In genomic region chr4:80171251-80171650, GRCh38 we compare ENCODE assay signal across 14 cellular contexts. TPM values are rescaled to one million over a fixed set of nuclear protein-coding genes. Genes with fewer than 3 reads are reported as not detected.
DNase-seq lines count a peak whose midpoint lies in the region; ATAC-seq and TF ChIP-seq lines count a peak whose summit lies in the region.
"Had no signal": no experiment of that assay in that cellular context is flagged by ENCODE, and none has a peak within 500 bp of the region (broad histone marks: within the 10 kb centered on the region; RNA-seq: fewer than 3 reads in every experiment).

No MANE protein-coding gene starts in this region.

- H3K9me3 Mint-ChIP-seq in activated CD8-positive, alpha-beta T cell treated with anti-CD3 and anti-CD28 coated beads, Interleukin-2, amount 10 ng/mL, durations not matched to agents 7 days and 5 days (ENCODE audit: insufficient read depth) = peaks cover 4% of the 10 kb centered on the region
- H3K9me3 Mint-ChIP-seq in type B pancreatic cell = no peaks in the 10 kb centered on the region
- H3K9me3 Mint-ChIP-seq: neural crest cell had no signal

- TF ChIP-seq CTCF in type B pancreatic cell (conservative IDR thresholded peaks at IDR 0.05) = no peak

- POLR2A ChIA-PET in activated CD8-positive, alpha-beta T cell treated with anti-CD3 and anti-CD28 coated beads, Interleukin-2, amount 10 ng/mL, durations not matched to agents 7 days and 5 days (lab: Charles Lee) = interaction anchor here (0.6 to 3.1 kb wide), 6 partner anchors 11 to 45 kb away, joined by 3 to 34 read pairs (median 4); no protein-coding TSS in a partner anchor

- H3K27me3 Mint-ChIP-seq in activated CD8-positive, alpha-beta T cell treated with anti-CD3 and anti-CD28 coated beads, Interleukin-2, amount 10 ng/mL, durations not matched to agents 7 days and 5 days (ENCODE audit: low read depth) = no peaks in the 10 kb centered on the region
- peaks cover 29% of the 10 kb centered on the region for H3K27me3 Mint-ChIP-seq in type B pancreatic cell

- CTCF ChIA-PET in activated CD8-positive, alpha-beta T cell treated with anti-CD3 and anti-CD28 coated beads, Interleukin-2, amount 10 ng/mL, durations not matched to agents 7 days and 5 days (lab: Charles Lee) = interaction anchor here (1.1 to 6.4 kb wide), 8 partner anchors 12 to 56 kb away, joined by 3 to 90 read pairs (median 16); no protein-coding TSS in a partner anchor

- peaks cover 20% of the 10 kb centered on the region for H3K36me3 Mint-ChIP-seq in activated CD8-positive, alpha-beta T cell treated with anti-CD3 and anti-CD28 coated beads, Interleukin-2, amount 10 ng/mL, durations not matched to agents 7 days and 5 days (ENCODE audit: low read depth)
- H3K36me3 Mint-ChIP-seq in type B pancreatic cell = no peaks in the 10 kb centered on the region

- peak overlapping the region; percentile 85 for H3K27ac Mint-ChIP-seq in activated CD8-positive, alpha-beta T cell treated with anti-CD3 and anti-CD28 coated beads, Interleukin-2, amount 10 ng/mL, durations not matched to agents 7 days and 5 days
- H3K27ac Mint-ChIP-seq in type B pancreatic cell = peak overlapping the region; percentile 77

- DNase-seq in stimulated activated CD4-positive, alpha-beta T cell treated with anti-CD3 and anti-CD28 coated beads, Interleukin-2, amount 100 ng/mL, for 4 hours (ENCODE audit: low read depth) = peak; percentile 39
- no peak for DNase-seq in stimulated activated CD4-positive, alpha-beta T cell treated with anti-CD3 and anti-CD28 coated beads, Interleukin-12 subunit alpha, Interleukin-12 subunit beta, amount 100 ng/mL, for 4 hours
- no peak for DNase-seq in activated CD8-positive, alpha-beta T cell treated with anti-CD3 and anti-CD28 coated beads, Interleukin-2, amount 10 ng/mL, durations not matched to agents 7 days and 5 days
- DNase-seq in fibroblast of gingiva (ENCODE audit: low read depth) = peak; percentile 28
- DNase-seq in type B pancreatic cell (ENCODE audit: extremely low spot score, unreplicated experiment) = no peak
- no peak for DNase-seq in kidney tubule cell (ENCODE audit: low spot score)
- DNase-seq in NCI-H1436 (lab: John Stamatoyannopoulos, UW) = no peak
- DNase-seq: BE2C; NCI-H345; stimulated activated CD8-positive, alpha-beta memory T cell treated with anti-CD3 and anti-CD28 coated beads, Interleukin-4, amount 100 ng/mL, for 48 hours; T1000 had no signal

- no peak overlapping the region for H3K4me3 Mint-ChIP-seq in activated CD8-positive, alpha-beta T cell treated with anti-CD3 and anti-CD28 coated beads, Interleukin-2, amount 10 ng/mL, durations not matched to agents 7 days and 5 days
- no peak overlapping the region for H3K4me3 Mint-ChIP-seq in type B pancreatic cell
- H3K4me3 Mint-ChIP-seq: neural crest cell had no signal

- ATAC-seq in activated CD8-positive, alpha-beta T cell treated with anti-CD3 and anti-CD28 coated beads, Interleukin-2, amount 10 ng/mL, durations not matched to agents 7 days and 5 days = no peak
- no peak for ATAC-seq in HG02970 (IDR thresholded peaks at IDR 0.05; ENCODE audit: low FRiP score, unreplicated experiment)
- ATAC-seq: Panc1 had no signal

- peaks cover 50% of the 10 kb centered on the region for H3K4me1 Mint-ChIP-seq in activated CD8-positive, alpha-beta T cell treated with anti-CD3 and anti-CD28 coated beads, Interleukin-2, amount 10 ng/mL, durations not matched to agents 7 days and 5 days (ENCODE audit: low read depth)
- no peaks in the 10 kb centered on the region for H3K4me1 Mint-ChIP-seq in type B pancreatic cell (ENCODE audit: unreplicated experiment)
- H3K4me1 Mint-ChIP-seq: neural crest cell had no signal

RNA-seq across cellular contexts. Expression of gene PRDM8, which starts 26.1 kb away (rescaled TPM):
- 1 to 10 TPM; 3.7 to 4.2 TPM for total RNA-seq in activated CD8-positive, alpha-beta T cell treated with anti-CD3 and anti-CD28 coated beads, Interleukin-2, amount 10 ng/mL, durations not matched to agents 7 days and 5 days
- total RNA-seq in type B pancreatic cell (ENCODE audit: low replicate concordance) = 1.5 and 6.2 TPM in 2 replicates

Comparison
In these comparisons a context has a peak if more than half of its experiments do, and no peak if none do; other contexts are left out.
1. DNase-seq: peak in stimulated activated CD4-positive, alpha-beta T cell treated with anti-CD3 and anti-CD28 coated beads, Interleukin-2, amount 100 ng/mL, for 4 hours (single experiment) and fibroblast of gingiva (single experiment); none in stimulated activated CD4-positive, alpha-beta T cell treated with anti-CD3 and anti-CD28 coated beads, Interleukin-12 subunit alpha, Interleukin-12 subunit beta, amount 100 ng/mL, for 4 hours (single experiment), activated CD8-positive, alpha-beta T cell treated with anti-CD3 and anti-CD28 coated beads, Interleukin-2, amount 10 ng/mL, durations not matched to agents 7 days and 5 days (single experiment), type B pancreatic cell (single experiment), kidney tubule cell (single experiment) and NCI-H1436 (single experiment).